ENCODE assay signal across 9 cellular contexts in genomic region chr4:46994007-46994405, GRCh38. TPM values are rescaled to one million over a fixed set of nuclear protein-coding genes. Genes with fewer than 3 reads are reported as not detected.
DNase-seq lines count a peak whose midpoint lies in the region; ATAC-seq and TF ChIP-seq lines count a peak whose summit lies in the region.
"Had no signal": no experiment of that assay in that cellular context is flagged by ENCODE, and none has a peak within 500 bp of the region (broad histone marks: within the 10 kb centered on the region; RNA-seq: fewer than 3 reads in every experiment).

No MANE protein-coding gene starts in this region.

- no peak overlapping the region for H3K27ac ChIP-seq in HEK293 (ENCODE audit: extremely low read depth, low read depth, low read length)
- H3K27ac ChIP-seq: epithelial cell of prostate had no signal

- no peaks in the 10 kb centered on the region for H3K36me3 ChIP-seq in HEK293 (ENCODE audit: control insufficient read depth in 2 of 2, insufficient read depth in 1 of 2, low read length in 2 of 2)

- DNase-seq in activated T-helper 2 cell treated with anti-CD3 and anti-CD28 coated beads, Interferon-gamma antibody, Interleukin-2, Interleukin-4, amounts not matched to agents 10 μg/mL and 5 μg/mL and 100 μg/mL, durations not matched to agents 14 hours and 24 hours and 36 hours (ENCODE audit: low spot score) = no peak
- DNase-seq in hepatic stellate cell (ENCODE audit: low spot score) = peak; percentile 36
- no peak for DNase-seq in stimulated activated effector memory CD8-positive, alpha-beta T cell treated with anti-CD3 and anti-CD28 coated beads, Interleukin-12 subunit alpha, Interleukin-12 subunit beta, amount 100 ng/mL, for 72 hours (ENCODE audit: low spot score in 2 of 2)
- DNase-seq in HuH-7.5 (ENCODE audit: low spot score) = no peak
- DNase-seq in posterior vena cava (ENCODE audit: low spot score) = no peak
- no peak for DNase-seq in AG08395 (ENCODE audit: low spot score)
- DNase-seq: T-helper 1 cell had no signal

- H3K36me3 Mint-ChIP-seq in activated T-helper 2 cell treated with anti-CD3 and anti-CD28 coated beads, Interferon-gamma antibody, Interleukin-2, Interleukin-4, amounts not matched to agents 10 μg/mL and 5 μg/mL and 100 μg/mL, durations not matched to agents 14 hours and 24 hours and 36 hours (ENCODE audit: low read depth) = no peaks in the 10 kb centered on the region
- H3K36me3 Mint-ChIP-seq in stimulated activated effector memory CD8-positive, alpha-beta T cell treated with anti-CD3 and anti-CD28 coated beads, Interleukin-12 subunit alpha, Interleukin-12 subunit beta, amount 100 ng/mL, for 72 hours = peaks cover 5% of the 10 kb centered on the region

- intact Hi-C loops in activated T-helper 2 cell treated with anti-CD3 and anti-CD28 coated beads, Interferon-gamma antibody, Interleukin-2, Interleukin-4, amounts not matched to agents 10 μg/mL and 5 μg/mL and 100 μg/mL, durations not matched to agents 14 hours and 24 hours and 36 hours (cut with micrococcal nuclease) = loop anchor here (5.0 kb wide), 1 partner anchor 38 kb away; the partner anchor contains the start of gene GABRB1
- intact Hi-C loops in posterior vena cava (cut with DNase I) = no loop called here

- POLR2A ChIA-PET in HEK293 (lab: Yijun Ruan, JAX) = no interaction called here

- peaks cover 5% of the 10 kb centered on the region for H3K4me1 Mint-ChIP-seq in activated T-helper 2 cell treated with anti-CD3 and anti-CD28 coated beads, Interferon-gamma antibody, Interleukin-2, Interleukin-4, amounts not matched to agents 10 μg/mL and 5 μg/mL and 100 μg/mL, durations not matched to agents 14 hours and 24 hours and 36 hours (ENCODE audit: low read depth)
- H3K4me1 Mint-ChIP-seq in stimulated activated effector memory CD8-positive, alpha-beta T cell treated with anti-CD3 and anti-CD28 coated beads, Interleukin-12 subunit alpha, Interleukin-12 subunit beta, amount 100 ng/mL, for 72 hours = peaks cover 24% of the 10 kb centered on the region

- TF ChIP-seq CTCF in HEK293 (tag by site-specific recombination; IDR thresholded peaks at IDR 0.05) = no peak

- no peaks in the 10 kb centered on the region for H3K4me1 ChIP-seq in HEK293 (ENCODE audit: control insufficient read depth, insufficient read depth, low read length)

- no peaks in the 10 kb centered on the region for H3K9me3 Mint-ChIP-seq in activated T-helper 2 cell treated with anti-CD3 and anti-CD28 coated beads, Interferon-gamma antibody, Interleukin-2, Interleukin-4, amounts not matched to agents 10 μg/mL and 5 μg/mL and 100 μg/mL, durations not matched to agents 14 hours and 24 hours and 36 hours
- no peaks in the 10 kb centered on the region for H3K9me3 Mint-ChIP-seq in stimulated activated effector memory CD8-positive, alpha-beta T cell treated with anti-CD3 and anti-CD28 coated beads, Interleukin-12 subunit alpha, Interleukin-12 subunit beta, amount 100 ng/mL, for 72 hours

- no peaks in the 10 kb centered on the region for H3K9me3 ChIP-seq in HEK293 (ENCODE audit: control insufficient read depth, insufficient read depth, low read depth, low read length)

- H3K27me3 Mint-ChIP-seq in activated T-helper 2 cell treated with anti-CD3 and anti-CD28 coated beads, Interferon-gamma antibody, Interleukin-2, Interleukin-4, amounts not matched to agents 10 μg/mL and 5 μg/mL and 100 μg/mL, durations not matched to agents 14 hours and 24 hours and 36 hours (ENCODE audit: low read depth) = peaks cover 41% of the 10 kb centered on the region

- peak overlapping the region; percentile 49 for H3K4me3 ChIP-seq in HEK293 (ENCODE audit: low read depth, low read length)

- CTCF ChIA-PET in HEK293 (lab: Yijun Ruan, JAX) = no interaction called here

- peak overlapping the region; percentile 31 for H3K4me3 Mint-ChIP-seq in activated T-helper 2 cell treated with anti-CD3 and anti-CD28 coated beads, Interferon-gamma antibody, Interleukin-2, Interleukin-4, amounts not matched to agents 10 μg/mL and 5 μg/mL and 100 μg/mL, durations not matched to agents 14 hours and 24 hours and 36 hours (ENCODE audit: low read depth)
- H3K4me3 Mint-ChIP-seq in stimulated activated effector memory CD8-positive, alpha-beta T cell treated with anti-CD3 and anti-CD28 coated beads, Interleukin-12 subunit alpha, Interleukin-12 subunit beta, amount 100 ng/mL, for 72 hours = peak overlapping the region; percentile 46

- no peak for ATAC-seq in stimulated activated effector memory CD8-positive, alpha-beta T cell treated with anti-CD3 and anti-CD28 coated beads, Interleukin-12 subunit alpha, Interleukin-12 subunit beta, amount 100 ng/mL, for 72 hours

- H3K27ac Mint-ChIP-seq in activated T-helper 2 cell treated with anti-CD3 and anti-CD28 coated beads, Interferon-gamma antibody, Interleukin-2, Interleukin-4, amounts not matched to agents 10 μg/mL and 5 μg/mL and 100 μg/mL, durations not matched to agents 14 hours and 24 hours and 36 hours = no peak overlapping the region
- no peak overlapping the region for H3K27ac Mint-ChIP-seq in stimulated activated effector memory CD8-positive, alpha-beta T cell treated with anti-CD3 and anti-CD28 coated beads, Interleukin-12 subunit alpha, Interleukin-12 subunit beta, amount 100 ng/mL, for 72 hours

TF ChIP-seq in HEK293, 187 proteins besides CTCF, POLR2A, EP300 and RAD21:
- TF ChIP-seq ZNF121 (tag by site-specific recombination; IDR thresholded peaks at IDR 0.05) (no peak), ZNF585B (tag by site-specific recombination; IDR thresholded peaks at IDR 0.05) (no peak), ZNF76 (tag by site-specific recombination; IDR thresholded peaks at IDR 0.05; ENCODE audit: borderline replicate concordance, low read depth) (no peak), TCF7L2 (IDR thresholded peaks at IDR 0.05; ENCODE audit: borderline replicate concordance, low read depth, low read length) (no peak), TRIM28 (IDR thresholded peaks at IDR 0.05; ENCODE audit: borderline replicate concordance, low read length) (no peak)
- TF ChIP-seq, protein P1, sequence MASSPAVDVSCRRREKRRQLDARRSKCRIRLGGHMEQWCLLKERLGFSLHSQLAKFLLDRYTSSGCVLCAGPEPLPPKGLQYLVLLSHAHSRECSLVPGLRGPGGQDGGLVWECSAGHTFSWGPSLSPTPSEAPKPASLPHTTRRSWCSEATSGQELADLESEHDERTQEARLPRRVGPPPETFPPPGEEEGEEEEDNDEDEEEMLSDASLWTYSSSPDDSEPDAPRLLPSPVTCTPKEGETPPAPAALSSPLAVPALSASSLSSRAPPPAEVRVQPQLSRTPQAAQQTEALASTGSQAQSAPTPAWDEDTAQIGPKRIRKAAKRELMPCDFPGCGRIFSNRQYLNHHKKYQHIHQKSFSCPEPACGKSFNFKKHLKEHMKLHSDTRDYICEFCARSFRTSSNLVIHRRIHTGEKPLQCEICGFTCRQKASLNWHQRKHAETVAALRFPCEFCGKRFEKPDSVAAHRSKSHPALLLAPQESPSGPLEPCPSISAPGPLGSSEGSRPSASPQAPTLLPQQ (tag by site-specific recombination; IDR thresholded peaks at IDR 0.05) = no peak

RNA-seq across cellular contexts. Expression of gene GABRA4, which starts 0.6 kb away (rescaled TPM):
- not detected in 2 replicates for total RNA-seq in activated T-helper 2 cell treated with anti-CD3 and anti-CD28 coated beads, Interferon-gamma antibody, Interleukin-2, Interleukin-4, amounts not matched to agents 10 μg/mL and 5 μg/mL and 100 μg/mL, durations not matched to agents 14 hours and 24 hours and 36 hours
- not detected for total RNA-seq in posterior vena cava

RNA-seq across cellular contexts. Expression of gene GABRB1, which starts 37.4 kb away (rescaled TPM):
- not detected in 2 replicates for total RNA-seq in activated T-helper 2 cell treated with anti-CD3 and anti-CD28 coated beads, Interferon-gamma antibody, Interleukin-2, Interleukin-4, amounts not matched to agents 10 μg/mL and 5 μg/mL and 100 μg/mL, durations not matched to agents 14 hours and 24 hours and 36 hours
- total RNA-seq in posterior vena cava = not detected
